In the genomic region with DNA sequence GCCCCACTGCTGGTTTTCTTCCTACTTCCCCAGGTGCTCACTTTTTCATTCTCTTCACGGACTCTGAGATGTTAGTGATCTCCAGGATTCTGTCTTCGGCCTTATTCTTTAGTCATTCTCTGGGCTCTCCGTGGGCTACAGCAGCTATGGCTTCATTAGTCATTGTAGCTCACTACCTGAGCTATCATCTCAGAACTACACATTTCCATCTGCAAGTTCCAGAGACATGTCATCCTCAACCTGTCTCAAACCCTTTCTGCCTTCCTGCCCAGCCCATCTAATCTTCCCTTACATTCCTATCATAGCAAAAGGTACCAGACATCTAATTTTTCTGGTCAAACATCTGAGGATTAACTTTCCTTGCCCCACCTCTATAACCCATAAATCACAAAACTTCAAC, we compare ENCODE assay signal across 24 cellular contexts. TPM values are rescaled to one million over a fixed set of nuclear protein-coding genes. Genes with fewer than 3 reads are reported as not detected.
DNase-seq lines count a peak whose midpoint lies in the region; ATAC-seq and TF ChIP-seq lines count a peak whose summit lies in the region.
"Had no signal": no experiment of that assay in that cellular context is flagged by ENCODE, and none has a peak within 500 bp of the region (broad histone marks: within the 10 kb centered on the region; RNA-seq: fewer than 3 reads in every experiment).

No MANE protein-coding gene starts in this region.

- H3K27ac ChIP-seq in A673 (ENCODE audit: low read depth, low read length, poor library complexity, severe bottlenecking) (no peak overlapping the region), mesenchymal stem cell (ENCODE audit: low read length, poor library complexity, severe bottlenecking) (peak overlapping the region; percentile 4)
- H3K27ac ChIP-seq: pancreas, sigmoid colon, tibial artery had no signal

- peak overlapping the region; percentile 3 for H3K4me3 Mint-ChIP-seq in Caco-2 (ENCODE audit: unreplicated experiment)
- no peak overlapping the region for H3K4me3 Mint-ChIP-seq in T-helper 17 cell
- H3K4me3 Mint-ChIP-seq: CD8-positive, alpha-beta memory T cell; naive thymus-derived CD4-positive, alpha-beta T cell had no signal

- no peak overlapping the region for H2BK5ac ChIP-seq in mesenchymal stem cell (ENCODE audit: low read depth, low read length, poor library complexity, severe bottlenecking)

- no peak overlapping the region for H3K14ac ChIP-seq in mesenchymal stem cell (ENCODE audit: low read length in 2 of 2)

- intact Hi-C loops in A673 (cut with micrococcal nuclease; ENCODE audit: unreplicated experiment) (no loop called here), Caco-2 (cut with micrococcal nuclease; ENCODE audit: unreplicated experiment) (loop anchor here (1.0 kb wide), 1 partner anchor 10 kb away; no protein-coding TSS in a partner anchor)

- no peak overlapping the region for H3K23ac ChIP-seq in mesenchymal stem cell (ENCODE audit: low read length in 2 of 2)

- TF ChIP-seq CTCF in A673 (conservative IDR thresholded peaks at IDR 0.05; ENCODE audit: low read depth, low read length) (no peak), Caco-2 (IDR thresholded peaks at IDR 0.05; ENCODE audit: insufficient read depth in 1 of 2, low read depth in 1 of 2, low read length in 1 of 2, severe bottlenecking in 1 of 2, unreplicated experiment in 1 of 2) (no peak)

- H2AFZ ChIP-seq in mesenchymal stem cell (ENCODE audit: low read depth, low read length): no peak overlapping the region

- TSS peak; percentile 18 for BruUV-seq in A673 (replicated peaks; lab: Mats Ljungman, UMichigan)
- TSS peak; percentile 16 for BruUV-seq in Caco-2 (replicated peaks; lab: Mats Ljungman, UMichigan)

- H3K4me1 ChIP-seq in A673 (ENCODE audit: insufficient read depth, low read length, poor library complexity, severe bottlenecking): peaks cover 49% of the 10 kb centered on the region
- peaks cover 59% of the 10 kb centered on the region for H3K4me1 ChIP-seq in Caco-2
- peaks cover 6% of the 10 kb centered on the region for H3K4me1 ChIP-seq in mesenchymal stem cell (ENCODE audit: control insufficient read depth, insufficient read depth, low read depth, low read length)

- ATAC-seq in T-helper 17 cell: no peak
- ATAC-seq: activated CD4-positive, CD25-positive, alpha-beta regulatory T cell treated with anti-CD3 and anti-CD28 coated beads, Interleukin-2, amount 50 U/mL, for 24 hours; gastrocnemius medialis; naive thymus-derived CD4-positive, alpha-beta T cell; pancreas; SK-N-SH treated with all-trans-retinoic acid at 6 μM for 48 hours had no signal

- H3K27ac Mint-ChIP-seq in Caco-2 (ENCODE audit: unreplicated experiment): peak overlapping the region; percentile 11
- peak overlapping the region; percentile 25 for H3K27ac Mint-ChIP-seq in T-helper 17 cell

- H2BK15ac ChIP-seq in mesenchymal stem cell (ENCODE audit: low read depth, poor library complexity, severe bottlenecking): no peak overlapping the region

- H2BK120ac ChIP-seq in mesenchymal stem cell (ENCODE audit: low read depth, low read length): no peak overlapping the region

- POLR2A ChIA-PET in A673 (lab: Charles Lee; ENCODE audit: low non-redundant PET): no interaction called here
- POLR2A ChIA-PET in Caco-2 (lab: Charles Lee): no interaction called here

- H4K91ac ChIP-seq in mesenchymal stem cell (ENCODE audit: low read length): no peak overlapping the region

- peaks cover 20% of the 10 kb centered on the region for H3K36me3 Mint-ChIP-seq in Caco-2 (ENCODE audit: insufficient read depth, unreplicated experiment)
- no peaks in the 10 kb centered on the region for H3K36me3 Mint-ChIP-seq in T-helper 17 cell (ENCODE audit: low read depth)

- no peak overlapping the region for H2BK12ac ChIP-seq in mesenchymal stem cell (ENCODE audit: low read length in 2 of 2)

- CTCF ChIA-PET in A673 (lab: Charles Lee) (no interaction called here), Caco-2 (lab: Charles Lee) (interaction anchor here (0.6 to 0.9 kb wide), 2 partner anchors 13 to 48 kb away, joined by 4 to 5 read pairs; partner anchors contain the start of gene TSPAN3)

- no peak overlapping the region for H3K4me3 ChIP-seq in A673 (ENCODE audit: low read depth, low read length, poor library complexity, severe bottlenecking)
- H3K4me3 ChIP-seq in Caco-2 (ENCODE audit: low read depth, low read length): no peak overlapping the region
- H3K4me3 ChIP-seq in mesenchymal stem cell (ENCODE audit: insufficient read depth in 1 of 2, low read depth in 1 of 2, low read length in 2 of 2): no peak overlapping the region
- H3K4me3 ChIP-seq: gastrocnemius medialis, pancreas, sigmoid colon, tibial artery had no signal

- H3K27me3 Mint-ChIP-seq in Caco-2 (ENCODE audit: insufficient read depth, unreplicated experiment): no peaks in the 10 kb centered on the region
- H3K27me3 Mint-ChIP-seq in T-helper 17 cell: no peaks in the 10 kb centered on the region
- H3K27me3 Mint-ChIP-seq: naive thymus-derived CD4-positive, alpha-beta T cell had no signal

- H3K9me3 ChIP-seq in A673 (ENCODE audit: low read depth, low read length, poor library complexity, severe bottlenecking) (no peaks in the 10 kb centered on the region), Caco-2 (no peaks in the 10 kb centered on the region), T-helper 17 cell (ENCODE audit: control insufficient read depth, low read length, poor library complexity, severe bottlenecking) (no peaks in the 10 kb centered on the region), mesenchymal stem cell (ENCODE audit: control insufficient read depth, low read length) (no peaks in the 10 kb centered on the region)
- H3K9me3 ChIP-seq: gastrocnemius medialis, pancreas, sigmoid colon, tibial artery had no signal

- H3K36me3 ChIP-seq in A673 (ENCODE audit: insufficient read depth, low read length, poor library complexity, severe bottlenecking) (peaks cover 10% of the 10 kb centered on the region), Caco-2 (ENCODE audit: control insufficient read depth, insufficient read depth, low read length) (no peaks in the 10 kb centered on the region; the same call in 1 of the 2 replicates), mesenchymal stem cell (ENCODE audit: control insufficient read depth in 1 of 2, insufficient read depth in 2 of 2, low read depth in 1 of 2, low read length in 2 of 2) (peaks cover 3 to 33% of the 10 kb centered on the region in 2 experiments)

- H4K8ac ChIP-seq in mesenchymal stem cell (ENCODE audit: low read length): no peak overlapping the region

- no peak overlapping the region for H3K4me2 ChIP-seq in mesenchymal stem cell (ENCODE audit: low read length, poor library complexity, severe bottlenecking)

- H3K9ac ChIP-seq in mesenchymal stem cell (ENCODE audit: low read length): no peak overlapping the region

- DNase-seq in A673 (ENCODE audit: low spot score) (no peak), Caco-2 (no peak), T-helper 17 cell (no peak), mesenchymal stem cell (no peak), COLO829 (ENCODE audit: low spot score) (no peak), NCI-H2171 treated with DMSO at 0.1 percent for 48 hours (lab: John Stamatoyannopoulos, UW) (no peak), H4 (ENCODE audit: low spot score) (no peak)
- DNase-seq: activated effector memory CD4-positive, alpha-beta T cell treated with Interleukin-2 at 50 U/mL for 16 hours; amniotic stem cell; caudate nucleus; CD8-positive, alpha-beta memory T cell; erythroblast; gastrocnemius medialis; GOT3; naive thymus-derived CD4-positive, alpha-beta T cell; NCI-H1092; NCI-H2029 treated with DMSO at 0.1 percent for 48 hours; NCI-H446 treated with DMSO at 0.1 percent for 48 hours; pancreas; sigmoid colon; stimulated activated naive CD4-positive, alpha-beta T cell; tibial artery had no signal

- H3K9me3 Mint-ChIP-seq in Caco-2 (ENCODE audit: unreplicated experiment): no peaks in the 10 kb centered on the region
- H3K9me3 Mint-ChIP-seq: CD8-positive, alpha-beta memory T cell; naive thymus-derived CD4-positive, alpha-beta T cell had no signal

- 95% methylated on average over 3 of the region's 3 CpGs for WGBS in mesenchymal stem cell

- H3K4me1 Mint-ChIP-seq in Caco-2 (ENCODE audit: low read depth, unreplicated experiment) (peaks cover 30% of the 10 kb centered on the region), T-helper 17 cell (peaks cover 10% of the 10 kb centered on the region)

- H3K18ac ChIP-seq in mesenchymal stem cell (ENCODE audit: low read depth in 1 of 2, low read length in 2 of 2): no peak overlapping the region

- peak overlapping the region; percentile 19 for H2AK5ac ChIP-seq in mesenchymal stem cell (ENCODE audit: low read length, severe bottlenecking)

- H3K27me3 ChIP-seq in A673 (replicated peaks; ENCODE audit: insufficient read depth, low read depth, low read length, poor library complexity): no peaks in the 10 kb centered on the region
- H3K27me3 ChIP-seq in Caco-2 (replicated peaks; ENCODE audit: control insufficient read depth, insufficient read depth, low read length): no peaks in the 10 kb centered on the region
- no peaks in the 10 kb centered on the region for H3K27me3 ChIP-seq in mesenchymal stem cell (ENCODE audit: control insufficient read depth in 1 of 2, insufficient read depth in 1 of 2, low read length in 2 of 2)
- H3K27me3 ChIP-seq: gastrocnemius medialis, pancreas, sigmoid colon, tibial artery had no signal

- H3K4ac ChIP-seq in mesenchymal stem cell (ENCODE audit: low read depth in 1 of 2, low read length in 2 of 2): no peak overlapping the region

- peaks cover 23% of the 10 kb centered on the region for H3K79me1 ChIP-seq in mesenchymal stem cell (replicated peaks; ENCODE audit: low read length, poor library complexity, severe bottlenecking)

RNA-seq across cellular contexts. Expression of gene TSPAN3, which starts 13.3 kb away (rescaled TPM):
- total RNA-seq in A673 (2021) (219 and 224 TPM in 2 replicates), Caco-2 (2022) (224 and 237 TPM in 2 replicates), T-helper 17 cell (10 to 100 TPM; 10.6 to 11.0 TPM)
- polyA plus RNA-seq in mesenchymal stem cell (2013, experiment 1 of 2): 226 TPM
- polyA plus RNA-seq in mesenchymal stem cell (2013, experiment 2 of 2): 236 TPM
- total RNA-seq in H4 (2014; rRNA removed; shearing (Covaris generic)): 423 and 537 TPM in 2 replicates

Comparison
In these comparisons a context has a peak if more than half of its experiments do, and no peak if none do; other contexts are left out.
1. RNA of gene TSPAN3, which starts 13.3 kb away (total RNA-seq): 423 to 537 TPM in H4, 224 to 237 TPM in Caco-2 and 219 to 224 TPM in A673; 10.6 to 11.0 TPM in T-helper 17 cell; every median in the first group is over 10 times any median in the second.